Comparison of ENCODE assay signal across 26 cellular contexts in genomic region chr11:85893378-85893777, GRCh38. TPM values are rescaled to one million over a fixed set of nuclear protein-coding genes. Genes with fewer than 3 reads are reported as not detected.
"Had no signal": no experiment of that assay in that cellular context is flagged by ENCODE, and none has a peak within 500 bp of the region (broad histone marks: within the 10 kb centered on the region; RNA-seq: fewer than 3 reads in every experiment).

No MANE protein-coding gene starts in this region.

- DNase-seq: activated B cell treated with CpG ODN at 0.5 μM for 24 hours; activated CD4-positive, alpha-beta memory T cell treated with anti-CD3 and anti-CD28 coated beads for 36 hours; activated CD4-positive, alpha-beta T cell treated with anti-CD3 and anti-CD28 coated beads for 36 hours; activated effector memory CD4-positive, alpha-beta T cell treated with Interleukin-2 at 50 U/mL for 16 hours; activated naive CD4-positive, alpha-beta T cell treated with anti-CD3 and anti-CD28 coated beads, Interleukin-2, amount 10 ng/mL, durations not matched to agents 7 days and 5 days; activated T-cell treated with anti-CD3 and anti-CD28 coated beads, Interleukin-2, amount 50 U/mL, for 48 hours; cerebellar nuclear complex; cortex of kidney; heart left ventricle; naive thymus-derived CD8-positive, alpha-beta T cell; sigmoid colon; stimulated activated CD4-positive, alpha-beta T cell treated with anti-CD3 and anti-CD28 coated beads, Interleukin-15, amount 100 ng/mL, for 24 hours; stomach; T-helper 9 cell; trophoblast cell; uterus had no signal

- H3K4me2 ChIP-seq: smooth muscle cell had no signal

- H3K27me3 Mint-ChIP-seq: activated CD4-positive, alpha-beta memory T cell treated with anti-CD3 and anti-CD28 coated beads for 36 hours; activated CD4-positive, alpha-beta T cell treated with anti-CD3 and anti-CD28 coated beads for 36 hours; naive thymus-derived CD8-positive, alpha-beta T cell; stimulated activated memory B cell treated with anti-CD40 and anti-IgM and Interleukin-4, amounts not matched to agents 10 μg/mL and 1 μg/mL and 100 μg/mL, for 72 hours had no signal

- H3K4me3 Mint-ChIP-seq: activated B cell treated with CpG ODN at 0.5 μM for 24 hours; activated CD4-positive, alpha-beta memory T cell treated with anti-CD3 and anti-CD28 coated beads for 36 hours; activated CD4-positive, alpha-beta T cell treated with anti-CD3 and anti-CD28 coated beads for 36 hours; activated naive CD4-positive, alpha-beta T cell treated with anti-CD3 and anti-CD28 coated beads, Interleukin-2, amount 10 ng/mL, durations not matched to agents 7 days and 5 days; mesothelial cell of epicardium; naive thymus-derived CD8-positive, alpha-beta T cell; stimulated activated memory B cell treated with anti-CD40 and anti-IgM and Interleukin-4, amounts not matched to agents 10 μg/mL and 1 μg/mL and 100 μg/mL, for 72 hours had no signal

- H3K27ac Mint-ChIP-seq: activated B cell treated with CpG ODN at 0.5 μM for 24 hours; activated CD4-positive, alpha-beta memory T cell treated with anti-CD3 and anti-CD28 coated beads for 36 hours; activated CD4-positive, alpha-beta T cell treated with anti-CD3 and anti-CD28 coated beads for 36 hours; activated naive CD4-positive, alpha-beta T cell treated with anti-CD3 and anti-CD28 coated beads, Interleukin-2, amount 10 ng/mL, durations not matched to agents 7 days and 5 days; mesothelial cell of epicardium; naive thymus-derived CD8-positive, alpha-beta T cell; stimulated activated memory B cell treated with anti-CD40 and anti-IgM and Interleukin-4, amounts not matched to agents 10 μg/mL and 1 μg/mL and 100 μg/mL, for 72 hours had no signal

- H3K9me3 ChIP-seq: heart left ventricle, sigmoid colon, stomach, suprapubic skin, uterus had no signal

- H3K27me3 ChIP-seq: heart left ventricle, sigmoid colon, stomach, suprapubic skin, uterus had no signal

- H3K36me3 Mint-ChIP-seq: activated CD4-positive, alpha-beta memory T cell treated with anti-CD3 and anti-CD28 coated beads for 36 hours; activated naive CD4-positive, alpha-beta T cell treated with anti-CD3 and anti-CD28 coated beads, Interleukin-2, amount 10 ng/mL, durations not matched to agents 7 days and 5 days; mesothelial cell of epicardium; stimulated activated memory B cell treated with anti-CD40 and anti-IgM and Interleukin-4, amounts not matched to agents 10 μg/mL and 1 μg/mL and 100 μg/mL, for 72 hours had no signal

- H3K4me1 Mint-ChIP-seq: activated B cell treated with CpG ODN at 0.5 μM for 24 hours; activated CD4-positive, alpha-beta T cell treated with anti-CD3 and anti-CD28 coated beads for 36 hours; activated naive CD4-positive, alpha-beta T cell treated with anti-CD3 and anti-CD28 coated beads, Interleukin-2, amount 10 ng/mL, durations not matched to agents 7 days and 5 days; naive thymus-derived CD8-positive, alpha-beta T cell; stimulated activated memory B cell treated with anti-CD40 and anti-IgM and Interleukin-4, amounts not matched to agents 10 μg/mL and 1 μg/mL and 100 μg/mL, for 72 hours had no signal

- H3K9me3 Mint-ChIP-seq: activated B cell treated with CpG ODN at 0.5 μM for 24 hours; activated CD4-positive, alpha-beta memory T cell treated with anti-CD3 and anti-CD28 coated beads for 36 hours; activated naive CD4-positive, alpha-beta T cell treated with anti-CD3 and anti-CD28 coated beads, Interleukin-2, amount 10 ng/mL, durations not matched to agents 7 days and 5 days; stimulated activated memory B cell treated with anti-CD40 and anti-IgM and Interleukin-4, amounts not matched to agents 10 μg/mL and 1 μg/mL and 100 μg/mL, for 72 hours had no signal

- H3K36me3 ChIP-seq: heart left ventricle, sigmoid colon, stomach, suprapubic skin, uterus had no signal

- H3K4me1 ChIP-seq: heart left ventricle, stomach, suprapubic skin, uterus had no signal

- ATAC-seq: activated CD4-positive, alpha-beta T cell treated with anti-CD3 and anti-CD28 coated beads for 36 hours; heart left ventricle; left lobe of liver; naive thymus-derived CD8-positive, alpha-beta T cell; stimulated activated memory B cell treated with anti-CD40 and anti-IgM and Interleukin-4, amounts not matched to agents 10 μg/mL and 1 μg/mL and 100 μg/mL, for 72 hours had no signal

- FAIRE-seq: keratinocyte had no signal

- H3K4me3 ChIP-seq: heart left ventricle, lung, sigmoid colon, smooth muscle cell, stomach, suprapubic skin, uterus had no signal

- H3K27ac ChIP-seq: epithelial cell of prostate, heart left ventricle, sigmoid colon, stomach, suprapubic skin, uterus had no signal

RNA-seq across cellular contexts. Expression of gene CCDC83, which starts 38.2 kb away (rescaled TPM):
- total RNA-seq: activated B cell treated with CpG ODN at 0.5 μM for 24 hours; activated CD4-positive, alpha-beta memory T cell treated with anti-CD3 and anti-CD28 coated beads for 36 hours; activated CD4-positive, alpha-beta T cell treated with anti-CD3 and anti-CD28 coated beads for 36 hours; fibroblast of villous mesenchyme; heart left ventricle; left lobe of liver; lung; mesothelial cell of epicardium; naive thymus-derived CD8-positive, alpha-beta T cell; sigmoid colon; smooth muscle cell; suprapubic skin; T-helper 1 cell treated with Interleukin-12 subunit alpha and Interleukin-12 subunit beta and Interleukin-4 antibody, amounts not matched to agents 30 ng/mL and 1 ng/mL, for 36 hours had no signal
- polyA plus RNA-seq: heart left ventricle; keratinocyte; lung; naive thymus-derived CD8-positive, alpha-beta T cell; sigmoid colon; smooth muscle cell; stomach had no signal
